In the genomic region with DNA sequence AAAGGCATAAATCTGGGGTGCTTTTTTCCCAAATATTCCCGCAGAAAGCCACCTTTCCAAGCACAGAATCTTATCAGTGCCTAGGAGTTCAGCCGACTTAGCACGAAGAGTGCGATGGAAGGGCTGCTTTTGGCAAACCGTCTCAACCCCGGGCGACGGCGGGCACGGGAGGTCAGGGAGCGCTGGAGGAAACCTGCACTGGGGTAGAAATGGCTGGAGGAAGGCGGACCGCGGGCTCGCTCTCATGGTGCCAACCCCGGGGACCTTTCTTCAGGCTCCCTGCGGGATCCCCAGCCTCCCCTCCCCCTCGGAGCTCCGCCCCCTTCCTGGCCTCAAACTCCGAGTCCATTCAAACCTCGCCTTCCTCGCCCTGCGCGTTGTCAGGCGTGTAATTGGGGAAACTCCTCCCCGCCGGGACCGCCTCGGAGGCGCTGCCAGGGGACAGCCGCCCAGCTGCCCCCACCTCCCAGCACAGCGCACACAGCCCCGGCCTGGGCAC, we compare ENCODE assay signal across 15 cellular contexts. TPM values are rescaled to one million over a fixed set of nuclear protein-coding genes. Genes with fewer than 3 reads are reported as not detected.
A peak's percentile ranks its signal among the peaks of the same experiment; 100 is the strongest.
DNase-seq lines count a peak whose midpoint lies in the region; ATAC-seq and TF ChIP-seq lines count a peak whose summit lies in the region.
"Had no signal": no experiment of that assay in that cellular context is flagged by ENCODE, and none has a peak within 500 bp of the region (broad histone marks: within the 10 kb centered on the region; RNA-seq: fewer than 3 reads in every experiment).

A gene (plus strand): TSS at position 470 of the 499 bp plus-strand sequence.

- H3K9ac ChIP-seq in ES-I3 (ENCODE audit: low read depth, low read length), result peak within 1 kb of the TSS; percentile 59

- no peak within 1 kb of the TSS for H3K27ac ChIP-seq in esophagus muscularis mucosa (replicated peaks in 1 of 4)
- H3K27ac ChIP-seq: neutrophil, transverse colon had no signal

- no peaks in the 10 kb centered on the region for H3K9me3 ChIP-seq in ES-I3 (ENCODE audit: control insufficient read depth, insufficient read depth, low read length)
- no peaks in the 10 kb centered on the region for H3K9me3 ChIP-seq in esophagus muscularis mucosa
- H3K9me3 ChIP-seq: neutrophil had no signal

- no peaks in the 10 kb centered on the region; the same call in 1 of the 2 replicates for H3K4me1 ChIP-seq in ES-I3 (ENCODE audit: insufficient read depth, low read length)
- H3K4me1 ChIP-seq in esophagus muscularis mucosa, result peaks cover 0 to 17% (median 4%) of the 10 kb centered on the region in 4 donors
- H3K4me1 ChIP-seq: transverse colon had no signal

- H3K36me3 ChIP-seq in ES-I3 (ENCODE audit: insufficient read depth, low read length), result no peaks in the 10 kb centered on the region
- no peaks in the 10 kb centered on the region for H3K36me3 ChIP-seq in esophagus muscularis mucosa
- H3K36me3 ChIP-seq: neutrophil, transverse colon had no signal

- H3K27ac Mint-ChIP-seq in progenitor cell of endocrine pancreas, result no peak within 1 kb of the TSS
- H3K27ac Mint-ChIP-seq: immature natural killer cell had no signal

- H3K4me3 ChIP-seq in esophagus muscularis mucosa, result peak within 1 kb of the TSS; percentile 12 to 31 (median 25)
- H3K4me3 ChIP-seq: transverse colon had no signal

- DNase-seq in NCI-H510A treated with DMSO at 0.1 percent for 48 hours (lab: John Stamatoyannopoulos, UW), result peak; percentile 20
- no peak for DNase-seq in esophagus muscularis mucosa (ENCODE audit: extremely low spot score)
- peak; percentile 34 for DNase-seq in progenitor cell of endocrine pancreas (ENCODE audit: low spot score, unreplicated experiment)
- no peak for DNase-seq in stimulated activated CD4-positive, alpha-beta T cell treated with anti-CD3 and anti-CD28 coated beads, Interleukin-1b, Interleukin-23, amount 100 ng/mL, for 48 hours
- DNase-seq: activated CD4-positive, alpha-beta T cell treated with anti-CD3 and anti-CD28 coated beads for 48 hours; activated gamma-delta T cell; DND-41; immature natural killer cell; MM.1S; transverse colon had no signal

- peak within 1 kb of the TSS; percentile 76 for H3K4me3 Mint-ChIP-seq in progenitor cell of endocrine pancreas (ENCODE audit: low read depth)
- H3K4me3 Mint-ChIP-seq: immature natural killer cell had no signal

- peaks cover 1% of the 10 kb centered on the region for H3K4me1 Mint-ChIP-seq in progenitor cell of endocrine pancreas (ENCODE audit: low read depth)
- H3K4me1 Mint-ChIP-seq: immature natural killer cell had no signal

- no peak for TF ChIP-seq POLR2A in esophagus muscularis mucosa (IDR thresholded peaks at IDR 0.05; ENCODE audit: low read depth)

- ATAC-seq in GM21360 (IDR thresholded peaks at IDR 0.05; ENCODE audit: unreplicated experiment) (no peak), GM18870 (IDR thresholded peaks at IDR 0.05; ENCODE audit: unreplicated experiment) (no peak)

- WGBS in esophagus muscularis mucosa, result 8% methylated on average over 13 of the region's 33 CpGs

- H3K27me3 ChIP-seq in esophagus muscularis mucosa, result peaks cover 0 to 61% (median 5%) of the 10 kb centered on the region in 4 donors

- no peaks in the 10 kb centered on the region for H3K9me3 Mint-ChIP-seq in progenitor cell of endocrine pancreas (ENCODE audit: low read depth)

- peaks cover 68% of the 10 kb centered on the region for H3K27me3 Mint-ChIP-seq in progenitor cell of endocrine pancreas

- no peak for TF ChIP-seq EP300 in esophagus muscularis mucosa (IDR thresholded peaks at IDR 0.05)

- intact Hi-C loops in esophagus muscularis mucosa (cut with DNase I), result no loop called here

- H3K36me3 Mint-ChIP-seq in progenitor cell of endocrine pancreas (ENCODE audit: insufficient read depth), result no peaks in the 10 kb centered on the region
- H3K36me3 Mint-ChIP-seq: immature natural killer cell had no signal

- TF ChIP-seq CTCF in esophagus muscularis mucosa (IDR thresholded peaks at IDR 0.05), result no peak
- no peak for TF ChIP-seq CTCF in progenitor cell of endocrine pancreas (IDR thresholded peaks at IDR 0.05; ENCODE audit: unreplicated experiment)

RNA-seq across cellular contexts. Expression of the gene that starts here (rescaled TPM):
- total RNA-seq in esophagus muscularis mucosa (not detected), progenitor cell of endocrine pancreas (0.24 and 0.80 TPM in 2 replicates)
- total RNA-seq: H4, transverse colon had no signal

Comparison
In these comparisons a context has a peak if more than half of its experiments do, and no peak if none do; other contexts are left out.
1. Peak in DNase-seq in progenitor cell of endocrine pancreas; RNA of the gene not detected or under 1 TPM.